26 cellular contexts compared by ENCODE assay signal in genomic region chr14:101483829-101484228, GRCh38.
"Had no signal": no experiment of that assay in that cellular context is flagged by ENCODE, and none has a peak within 500 bp of the region (broad histone marks: within the 10 kb centered on the region; RNA-seq: fewer than 3 reads in every experiment).

No MANE protein-coding gene starts in this region.

- H3K36me3 ChIP-seq: colonic mucosa, esophagus muscularis mucosa, esophagus squamous epithelium, gastrocnemius medialis, gastroesophageal sphincter, heart left ventricle, heart right ventricle had no signal

- ATAC-seq: effector memory CD8-positive, alpha-beta T cell; esophagus mucosa; foreskin keratinocyte; gastrocnemius medialis; gastroesophageal sphincter; heart left ventricle; heart right ventricle had no signal

- H3K27ac ChIP-seq: colonic mucosa, coronary artery, dorsolateral prefrontal cortex, epithelial cell of prostate, esophagus muscularis mucosa, esophagus squamous epithelium, foreskin keratinocyte, gastrocnemius medialis, gastroesophageal sphincter, heart left ventricle, heart right ventricle, hepatocyte had no signal

- H3K4me2 ChIP-seq: hepatocyte had no signal

- H3K4me3 ChIP-seq: colonic mucosa, coronary artery, dorsolateral prefrontal cortex, esophagus muscularis mucosa, esophagus squamous epithelium, gastrocnemius medialis, gastroesophageal sphincter, heart left ventricle, heart right ventricle, hepatocyte had no signal

- H3K4me3 Mint-ChIP-seq: dendritic cell treated with granulocyte-macrophage colony-stimulating factor and Interleukin-4, amounts not matched to agents 40 ng/mL and 50 ng/mL, for 4 days; effector memory CD8-positive, alpha-beta T cell; endodermal cell had no signal

- H3K79me2 ChIP-seq: hepatocyte had no signal

- H3K4me1 ChIP-seq: colonic mucosa, foreskin keratinocyte, gastrocnemius medialis, heart left ventricle, heart right ventricle had no signal

- H3K27ac Mint-ChIP-seq: dendritic cell treated with granulocyte-macrophage colony-stimulating factor and Interleukin-4, amounts not matched to agents 40 ng/mL and 50 ng/mL, for 4 days; effector memory CD8-positive, alpha-beta T cell; endodermal cell had no signal

- H3K9me3 ChIP-seq: colonic mucosa had no signal

- H3K27me3 ChIP-seq: colonic mucosa, foreskin keratinocyte, gastrocnemius medialis, hepatocyte had no signal

- DNase-seq: colonic mucosa; cortex of kidney; dermis blood vessel endothelial cell; dorsolateral prefrontal cortex; effector CD4-positive, alpha-beta T cell; effector CD8-positive, alpha-beta T cell; effector memory CD4-positive, alpha-beta T cell; effector memory CD8-positive, alpha-beta T cell; endodermal cell; erythroblast; esophagus squamous epithelium; foreskin fibroblast; foreskin keratinocyte; foreskin melanocyte; gastrocnemius medialis; glutamatergic neuron; head of caudate nucleus; heart left ventricle; heart right ventricle had no signal

- H2AFZ ChIP-seq: hepatocyte had no signal
